9 cellular contexts compared by ENCODE assay signal in genomic region chr20:24994470-24995368, GRCh38. TPM values are rescaled to one million over a fixed set of nuclear protein-coding genes. Genes with fewer than 3 reads are reported as not detected.
DNase-seq lines count a peak whose midpoint lies in the region; ATAC-seq, FAIRE-seq and TF ChIP-seq lines count a peak whose summit lies in the region.
"Had no signal": no experiment of that assay in that cellular context is flagged by ENCODE, and none has a peak within 500 bp of the region (broad histone marks: within the 10 kb centered on the region; RNA-seq: fewer than 3 reads in every experiment).

No MANE protein-coding gene starts in this region.

- peak overlapping the region; percentile 68 for H2AFZ ChIP-seq in HepG2 (ENCODE audit: low read length)

- H3K9me3 Mint-ChIP-seq in activated CD4-positive, alpha-beta T cell treated with anti-CD3 and anti-CD28 coated beads, Interleukin-2, amount 10 ng/mL, durations not matched to agents 7 days and 5 days = no peaks in the 10 kb centered on the region
- H3K9me3 Mint-ChIP-seq: T-helper 1 cell treated with Interleukin-12 subunit alpha and Interleukin-12 subunit beta and Interleukin-4 antibody, amounts not matched to agents 30 μg/mL and 1 μg/mL, for 36 hours had no signal

- no peak overlapping the region for H3K27ac ChIP-seq in colonic mucosa
- H3K27ac ChIP-seq in HepG2 (ENCODE audit: extremely low read length, insufficient read depth, low read length) = no peak overlapping the region

- BruUV-seq in HepG2 (replicated peaks; lab: Mats Ljungman, UMichigan) = no TSS peak

- H3K9ac ChIP-seq in colonic mucosa (ENCODE audit: low read depth in 2 of 2, low read length in 2 of 2) (no peak overlapping the region), HepG2 (ENCODE audit: insufficient read depth, low read depth, low read length) (no peak overlapping the region)

- POLR2A ChIA-PET in activated CD4-positive, alpha-beta T cell treated with anti-CD3 and anti-CD28 coated beads, Interleukin-2, amount 10 ng/mL, durations not matched to agents 7 days and 5 days (lab: Charles Lee) = no interaction called here
- POLR2A ChIA-PET in HepG2 (lab: Yijun Ruan, JAX) = interaction anchor here (0.8 to 1.2 kb wide), 4 partner anchors 38 to 71 kb away, joined by 3 to 4 read pairs (median 4); no protein-coding TSS in a partner anchor

- FAIRE-seq in HepG2 (lab: Jason Lieb, UNC) = peak; percentile 94

- H3K27me3 ChIP-seq in colonic mucosa (no peaks in the 10 kb centered on the region), HepG2 (ENCODE audit: control insufficient read depth in 1 of 2, insufficient read depth in 2 of 2, low read length in 2 of 2) (peaks cover 1 to 7% of the 10 kb centered on the region in 2 experiments; a peak in 2 of 5 replicates)

- H3K4me3 Mint-ChIP-seq in activated CD4-positive, alpha-beta T cell treated with anti-CD3 and anti-CD28 coated beads, Interleukin-2, amount 10 ng/mL, durations not matched to agents 7 days and 5 days = no peak overlapping the region

- peak; percentile 99 for TF ChIP-seq RAD21 in HepG2 (CRISPR knock-in tag; IDR thresholded peaks at IDR 0.05)

- no peaks in the 10 kb centered on the region for H3K36me3 ChIP-seq in colonic mucosa
- H3K36me3 ChIP-seq in HepG2 (replicated peaks in 1 of 2; ENCODE audit: control insufficient read depth in 1 of 2, insufficient read depth in 2 of 2, low read length in 2 of 2) = no peaks in the 10 kb centered on the region

- peak overlapping the region; percentile 5 for H3K27ac Mint-ChIP-seq in activated CD4-positive, alpha-beta T cell treated with anti-CD3 and anti-CD28 coated beads, Interleukin-2, amount 10 ng/mL, durations not matched to agents 7 days and 5 days

- TF ChIP-seq EP300 in HepG2 (IDR thresholded peaks at IDR 0.05; ENCODE audit: low read depth in 2 of 2, low read length in 2 of 2) = no peak
- no peak for TF ChIP-seq EP300 in HepG2 (CRISPR knock-in tag; IDR thresholded peaks at IDR 0.05; ENCODE audit: borderline replicate concordance)

- H3K4me1 ChIP-seq in colonic mucosa (no peaks in the 10 kb centered on the region), HepG2 (ENCODE audit: insufficient read depth, low read length) (peaks cover 47% of the 10 kb centered on the region)

- 32% methylated on average over 19 of the region's 20 CpGs for WGBS in HepG2 (ENCODE audit: low lambda C conversion rate)

- H3K79me2 ChIP-seq in HepG2 (ENCODE audit: insufficient read depth, low read length) = peaks cover 27% of the 10 kb centered on the region

- H3K4me3 ChIP-seq in colonic mucosa (no peak overlapping the region), HepG2 (replicated peaks in 1 of 3; ENCODE audit: insufficient read depth in 1 of 3, low read depth in 2 of 3, low read length in 3 of 3) (peak overlapping the region in 1 of 3 experiments; percentile 21; a peak in 1 of 6 replicates)

- DNase-seq in COR-L47 (lab: John Stamatoyannopoulos, UW) (peak; percentile 77), NCI-H446 treated with DMSO at 0.1 percent for 48 hours (lab: John Stamatoyannopoulos, UW) (peak; percentile 67), colonic mucosa (peak; percentile 88), HepG2 (ENCODE audit: low spot score) (peak; percentile 85)
- DNase-seq in activated CD4-positive, alpha-beta T cell treated with anti-CD3 and anti-CD28 coated beads, Interleukin-2, amount 10 ng/mL, durations not matched to agents 7 days and 5 days = peak; percentile 88
- DNase-seq in stimulated activated CD4-positive, alpha-beta T cell treated with anti-CD3 and anti-CD28 coated beads, Interleukin-4, amount 100 ng/mL, for 24 hours = peak; percentile 89

- in situ Hi-C loops in HepG2 (cut with HindIII; ENCODE audit: extremely low pct_ligation_motif_present, low pct_unique_long_range_greater_than_20kb) = loop anchor here (5.0 to 10.0 kb wide), 3 partner anchors 68 to 300 kb away; partner anchors contain the start of gene ENTPD6

- intact Hi-C loops in colonic mucosa (cut with DNase I) = loop anchor here (1.0 to 10.0 kb wide), 5 partner anchors 71 to 403 kb away; no protein-coding TSS in a partner anchor
- intact Hi-C loops in HepG2 (cut with micrococcal nuclease; ENCODE audit: unreplicated experiment) = loop anchor here (1.0 to 10.0 kb wide), 5 partner anchors 38 to 400 kb away; partner anchors contain the start of gene ABHD12

- TF ChIP-seq CTCF in colonic mucosa (IDR thresholded peaks at IDR 0.05) (peak; percentile 87), HepG2 (CRISPR knock-in tag; IDR thresholded peaks at IDR 0.05) (peak; percentile 99)

- TF ChIP-seq POLR2A in HepG2 (IDR thresholded peaks at IDR 0.05; ENCODE audit: insufficient read depth in 1 of 2, low read depth in 2 of 2, low read length in 2 of 2) = no peak

- CTCF ChIA-PET in activated CD4-positive, alpha-beta T cell treated with anti-CD3 and anti-CD28 coated beads, Interleukin-2, amount 10 ng/mL, durations not matched to agents 7 days and 5 days (lab: Charles Lee) = interaction anchor here (0.7 to 3.7 kb wide), 10 partner anchors 13 to 404 kb away, joined by 3 to 50 read pairs (median 3); partner anchors contain the start of gene ACSS1
- CTCF ChIA-PET in HepG2 (lab: Yijun Ruan, JAX; ENCODE audit: low intra/inter-chr PET ratio, low total read pairs) = interaction anchor here (0.6 to 6.9 kb wide), 10 partner anchors 39 to 404 kb away, joined by 3 to 138 read pairs (median 4); partner anchors contain the start of gene PYGB

- H3K27me3 Mint-ChIP-seq in activated CD4-positive, alpha-beta T cell treated with anti-CD3 and anti-CD28 coated beads, Interleukin-2, amount 10 ng/mL, durations not matched to agents 7 days and 5 days = peaks cover 11% of the 10 kb centered on the region

- no peaks in the 10 kb centered on the region for H4K20me1 ChIP-seq in HepG2 (ENCODE audit: insufficient read depth, low read length)

- ATAC-seq in HG02588 (IDR thresholded peaks at IDR 0.05; ENCODE audit: unreplicated experiment) = peak; percentile 22
- peak; percentile 52 for ATAC-seq in HepG2
- no peak for ATAC-seq in GM21786 (IDR thresholded peaks at IDR 0.05; ENCODE audit: unreplicated experiment)

- peaks cover 38% of the 10 kb centered on the region for H3K4me1 Mint-ChIP-seq in activated CD4-positive, alpha-beta T cell treated with anti-CD3 and anti-CD28 coated beads, Interleukin-2, amount 10 ng/mL, durations not matched to agents 7 days and 5 days

- H3K36me3 Mint-ChIP-seq in activated CD4-positive, alpha-beta T cell treated with anti-CD3 and anti-CD28 coated beads, Interleukin-2, amount 10 ng/mL, durations not matched to agents 7 days and 5 days (ENCODE audit: low read depth) = peaks cover 12% of the 10 kb centered on the region

- peak overlapping the region; percentile 97 for H3K4me2 ChIP-seq in HepG2 (ENCODE audit: low read depth, low read length)

- H3K9me3 ChIP-seq in colonic mucosa (no peaks in the 10 kb centered on the region), HepG2 (ENCODE audit: low read length) (no peaks in the 10 kb centered on the region)

RNA-seq across cellular contexts. Expression of gene APMAP, which starts 2.2 kb away (rescaled TPM):
- 10 to 100 TPM; 38.7 to 41.3 TPM for total RNA-seq in activated CD4-positive, alpha-beta T cell treated with anti-CD3 and anti-CD28 coated beads, Interleukin-2, amount 10 ng/mL, durations not matched to agents 7 days and 5 days
- total RNA-seq in colonic mucosa (10 to 100 TPM; 43.9 to 63.3 TPM), HepG2 (2016; rRNA removed; fragmentation: Illumina TruSeq; extraction: Trizol) (96.9 and 214 TPM in 2 replicates)
- total RNA-seq in HepG2 (2016; cell fraction: cytosol; rRNA removed; fragmentation: Illumina TruSeq; extraction: Trizol; ENCODE audit: low read depth) = 20.1 and 22.7 TPM in 2 replicates
- 98.2 and 226 TPM in 2 replicates for total RNA-seq in HepG2 (2016; cell fraction: insoluble cytoplasmic fraction; rRNA removed; fragmentation: Illumina TruSeq; extraction: Trizol)
- 41.7 and 44.7 TPM in 2 replicates for total RNA-seq in HepG2 (2016; cell fraction: membrane; rRNA removed; fragmentation: Illumina TruSeq; extraction: Trizol)
- total RNA-seq in HepG2 (2016; cell fraction: nucleus; rRNA removed; fragmentation: Illumina TruSeq; extraction: Trizol) = 175 and 197 TPM in 2 replicates
- 168 and 177 TPM in 2 replicates for polyA plus RNA-seq in HepG2 (2011; rRNA removed)
- 161 and 178 TPM in 2 replicates for polyA plus RNA-seq in HepG2 (2011; cell fraction: cytosol; rRNA removed)
- 60.9 and 87.7 TPM in 2 replicates for polyA plus RNA-seq in HepG2 (2011; cell fraction: nucleus; rRNA removed)
- polyA plus RNA-seq in HepG2 (2012) = 152 and 183 TPM in 2 replicates
- polyA plus RNA-seq in HepG2 (2016; cell fraction: cytosol; fragmentation: Illumina TruSeq; extraction: Trizol; ENCODE audit: low read depth) = 19.3 and 19.6 TPM in 2 replicates
- polyA plus RNA-seq in HepG2 (2016; cell fraction: insoluble cytoplasmic fraction; fragmentation: Illumina TruSeq; extraction: Trizol; ENCODE audit: low read depth) = 91.9 and 93.0 TPM in 2 replicates
- polyA plus RNA-seq in HepG2 (2016; cell fraction: membrane; fragmentation: Illumina TruSeq; extraction: Trizol; ENCODE audit: low read depth) = 31.8 and 32.4 TPM in 2 replicates
- polyA plus RNA-seq in HepG2 (2016; cell fraction: nucleus; fragmentation: Illumina TruSeq; extraction: Trizol; ENCODE audit: insufficient read depth, low read depth) = 261 and 268 TPM in 2 replicates
- polyA minus RNA-seq in HepG2 (2011; rRNA and poly(A)+ RNA removed; ENCODE audit: low replicate concordance) = 27.2 and 96.2 TPM in 2 replicates
- 41.4 and 51.0 TPM in 2 replicates for polyA minus RNA-seq in HepG2 (2011; cell fraction: cytosol; rRNA and poly(A)+ RNA removed)
- 33.6 and 47.4 TPM in 2 replicates for polyA minus RNA-seq in HepG2 (2011; cell fraction: nucleus; rRNA and poly(A)+ RNA removed)

RNA-seq across cellular contexts. Expression of gene CST7, which starts 45.6 kb away (rescaled TPM):
- 10 to 100 TPM; 25.9 to 26.7 TPM for total RNA-seq in activated CD4-positive, alpha-beta T cell treated with anti-CD3 and anti-CD28 coated beads, Interleukin-2, amount 10 ng/mL, durations not matched to agents 7 days and 5 days
- total RNA-seq in colonic mucosa (1 to 10 TPM in 1 of 2 donors, under 1 TPM in 1; 0.47 to 1.1 TPM), HepG2 (2016; rRNA removed; fragmentation: Illumina TruSeq; extraction: Trizol) (not detected in 2 replicates)
- not detected in 2 replicates for total RNA-seq in HepG2 (2016; cell fraction: cytosol; rRNA removed; fragmentation: Illumina TruSeq; extraction: Trizol; ENCODE audit: low read depth)
- total RNA-seq in HepG2 (2016; cell fraction: insoluble cytoplasmic fraction; rRNA removed; fragmentation: Illumina TruSeq; extraction: Trizol) = not detected in 2 replicates
- not detected in 2 replicates for total RNA-seq in HepG2 (2016; cell fraction: membrane; rRNA removed; fragmentation: Illumina TruSeq; extraction: Trizol)
- not detected in 2 replicates for total RNA-seq in HepG2 (2016; cell fraction: nucleus; rRNA removed; fragmentation: Illumina TruSeq; extraction: Trizol)
- polyA plus RNA-seq in HepG2 (2011; rRNA removed) = not detected in 2 replicates
- polyA plus RNA-seq in HepG2 (2011; cell fraction: cytosol; rRNA removed) = not detected in 2 replicates
- polyA plus RNA-seq in HepG2 (2011; cell fraction: nucleus; rRNA removed) = not detected in 2 replicates
- polyA plus RNA-seq in HepG2 (2012) = not detected in 2 replicates
- not detected in 2 replicates for polyA plus RNA-seq in HepG2 (2016; cell fraction: cytosol; fragmentation: Illumina TruSeq; extraction: Trizol; ENCODE audit: low read depth)
- not detected in 2 replicates for polyA plus RNA-seq in HepG2 (2016; cell fraction: insoluble cytoplasmic fraction; fragmentation: Illumina TruSeq; extraction: Trizol; ENCODE audit: low read depth)
- polyA plus RNA-seq in HepG2 (2016; cell fraction: membrane; fragmentation: Illumina TruSeq; extraction: Trizol; ENCODE audit: low read depth) = not detected in 2 replicates
- polyA plus RNA-seq in HepG2 (2016; cell fraction: nucleus; fragmentation: Illumina TruSeq; extraction: Trizol; ENCODE audit: insufficient read depth, low read depth) = not detected in 2 replicates
- polyA minus RNA-seq in HepG2 (2011; rRNA and poly(A)+ RNA removed; ENCODE audit: low replicate concordance) = not detected in 2 replicates
- not detected in 2 replicates for polyA minus RNA-seq in HepG2 (2011; cell fraction: cytosol; rRNA and poly(A)+ RNA removed)
- not detected in 2 replicates for polyA minus RNA-seq in HepG2 (2011; cell fraction: nucleus; rRNA and poly(A)+ RNA removed)

Comparison
In these comparisons a context has a peak if more than half of its experiments do, and no peak if none do; other contexts are left out.
1. RNA of gene CST7, which starts 45.6 kb away (total RNA-seq): 25.9 to 26.7 TPM in activated CD4-positive, alpha-beta T cell treated with anti-CD3 and anti-CD28 coated beads, Interleukin-2, amount 10 ng/mL, durations not matched to agents 7 days and 5 days; 0.47 to 1.1 TPM in colonic mucosa and not detected in HepG2; every median in the first group is over 10 times any median in the second.
2. Peak in every context shown above with its lines, with median percentiles within 50 percentile points of each other: DNase-seq.